Comparison of ENCODE assay signal across 10 cellular contexts in genomic region chr10:34696423-34696822, GRCh38.
DNase-seq lines count a peak whose midpoint lies in the region; ATAC-seq, FAIRE-seq and TF ChIP-seq lines count a peak whose summit lies in the region.
"Had no signal": no experiment of that assay in that cellular context is flagged by ENCODE, and none has a peak within 500 bp of the region (broad histone marks: within the 10 kb centered on the region; RNA-seq: fewer than 3 reads in every experiment).

No MANE protein-coding gene starts in this region.

- H3K4me1 Mint-ChIP-seq in activated CD8-positive, alpha-beta memory T cell treated with anti-CD3 and anti-CD28 coated beads, Interleukin-2, amount 10 ng/mL, durations not matched to agents 7 days and 5 days: peaks cover 7% of the 10 kb centered on the region
- peaks cover 35% of the 10 kb centered on the region for H3K4me1 Mint-ChIP-seq in WTC11
- H3K4me1 Mint-ChIP-seq: central memory CD8-positive, alpha-beta T cell had no signal

- peaks cover 3% of the 10 kb centered on the region for H3K27me3 Mint-ChIP-seq in activated CD8-positive, alpha-beta memory T cell treated with anti-CD3 and anti-CD28 coated beads, Interleukin-2, amount 10 ng/mL, durations not matched to agents 7 days and 5 days
- no peaks in the 10 kb centered on the region for H3K27me3 Mint-ChIP-seq in WTC11 (ENCODE audit: low read depth)

- H3K9me3 ChIP-seq in small intestine (ENCODE audit: control insufficient read depth, low read depth): no peaks in the 10 kb centered on the region
- H3K9me3 ChIP-seq: upper lobe of left lung had no signal

- H3K27ac ChIP-seq in RWPE1 (no peak overlapping the region), small intestine (ENCODE audit: low read depth in 1 of 2, low read length in 1 of 2) (no peak overlapping the region)

- H3K4me1 ChIP-seq in small intestine (ENCODE audit: control insufficient read depth in 2 of 2, insufficient read depth in 1 of 2, low read depth in 1 of 2, low read length in 1 of 2): peaks cover 0 to 5% of the 10 kb centered on the region in 2 donors

- no peak for DNase-seq in activated CD8-positive, alpha-beta memory T cell treated with anti-CD3 and anti-CD28 coated beads, Interleukin-2, amount 10 ng/mL, durations not matched to agents 7 days and 5 days
- DNase-seq in activated CD8-positive, alpha-beta memory T cell treated with anti-CD3 and anti-CD28 coated beads for 24 hours: no peak
- peak; percentile 70 for DNase-seq in RWPE1 (ENCODE audit: low spot score)
- peak; percentile 61 for DNase-seq in fibroblast of pulmonary artery (ENCODE audit: low read depth)
- DNase-seq in small intestine: peak; percentile 70
- no peak for DNase-seq in WTC11 (ENCODE audit: low spot score)
- DNase-seq in NCI-H128 (lab: John Stamatoyannopoulos, UW; ENCODE audit: unreplicated experiment): no peak
- no peak for DNase-seq in foreskin melanocyte

- no peaks in the 10 kb centered on the region for H3K36me3 ChIP-seq in small intestine (ENCODE audit: control insufficient read depth in 2 of 2, insufficient read depth in 2 of 2, low read length in 2 of 2)
- H3K36me3 ChIP-seq: upper lobe of left lung had no signal

- no peak overlapping the region for H3K27ac Mint-ChIP-seq in activated CD8-positive, alpha-beta memory T cell treated with anti-CD3 and anti-CD28 coated beads, Interleukin-2, amount 10 ng/mL, durations not matched to agents 7 days and 5 days
- H3K27ac Mint-ChIP-seq in WTC11: no peak overlapping the region

- peak; percentile 39 for ATAC-seq in activated CD8-positive, alpha-beta memory T cell treated with anti-CD3 and anti-CD28 coated beads, Interleukin-2, amount 10 ng/mL, durations not matched to agents 7 days and 5 days
- no peak for ATAC-seq in WTC11

- POLR2A ChIA-PET in RWPE1 (lab: Yijun Ruan, JAX; ENCODE audit: low non-redundant PET): no interaction called here
- POLR2A ChIA-PET in WTC11 (lab: Charles Lee): no interaction called here

- CTCF ChIA-PET in activated CD8-positive, alpha-beta memory T cell treated with anti-CD3 and anti-CD28 coated beads, Interleukin-2, amount 10 ng/mL, durations not matched to agents 7 days and 5 days (lab: Charles Lee): no interaction called here
- CTCF ChIA-PET in RWPE1 (lab: Yijun Ruan, JAX): no interaction called here
- CTCF ChIA-PET in WTC11 (lab: Charles Lee): no interaction called here

- H3K9me3 Mint-ChIP-seq in activated CD8-positive, alpha-beta memory T cell treated with anti-CD3 and anti-CD28 coated beads, Interleukin-2, amount 10 ng/mL, durations not matched to agents 7 days and 5 days (ENCODE audit: low read depth): no peaks in the 10 kb centered on the region
- H3K9me3 Mint-ChIP-seq in WTC11: peaks cover 2% of the 10 kb centered on the region; the same call in 1 of the 2 replicates
- H3K9me3 Mint-ChIP-seq: central memory CD8-positive, alpha-beta T cell had no signal

- H3K4me3 Mint-ChIP-seq in activated CD8-positive, alpha-beta memory T cell treated with anti-CD3 and anti-CD28 coated beads, Interleukin-2, amount 10 ng/mL, durations not matched to agents 7 days and 5 days: no peak overlapping the region
- H3K4me3 Mint-ChIP-seq in WTC11: no peak overlapping the region
- H3K4me3 Mint-ChIP-seq: central memory CD8-positive, alpha-beta T cell had no signal

- no peaks in the 10 kb centered on the region for H3K36me3 Mint-ChIP-seq in activated CD8-positive, alpha-beta memory T cell treated with anti-CD3 and anti-CD28 coated beads, Interleukin-2, amount 10 ng/mL, durations not matched to agents 7 days and 5 days
- peaks cover 17% of the 10 kb centered on the region for H3K36me3 Mint-ChIP-seq in WTC11

- FAIRE-seq in small intestine (lab: Jason Lieb, UNC): no peak

- TF ChIP-seq CTCF in RWPE1 (conservative IDR thresholded peaks at IDR 0.05; ENCODE audit: low read depth) (no peak), fibroblast of pulmonary artery (IDR thresholded peaks at IDR 0.05; ENCODE audit: low read length, missing control alignments) (no peak), WTC11 (IDR thresholded peaks at IDR 0.05) (no peak)

- WGBS in small intestine, 3 donors: 30 to 61% (median 41%) methylated on average over 2 of the region's 2 CpGs

- H3K27me3 ChIP-seq in small intestine (ENCODE audit: control insufficient read depth in 2 of 2, insufficient read depth in 2 of 2, low read length in 2 of 2): no peaks in the 10 kb centered on the region
- H3K27me3 ChIP-seq: upper lobe of left lung had no signal

- no peak overlapping the region for H3K4me3 ChIP-seq in fibroblast of pulmonary artery (replicated peaks; ENCODE audit: low read depth, low read length)
- H3K4me3 ChIP-seq in small intestine (ENCODE audit: low read depth in 1 of 2, low read length in 2 of 2): no peak overlapping the region
- H3K4me3 ChIP-seq: upper lobe of left lung had no signal

TF ChIP-seq in WTC11, 78 proteins besides CTCF, POLR2A, EP300 and RAD21 (continues in another document):
- no peak for TF ChIP-seq NR2C2 (CRISPR knock-in tag; IDR thresholded peaks at IDR 0.05)
- no peak for TF ChIP-seq NFYB (CRISPR knock-in tag; conservative IDR thresholded peaks at IDR 0.05; ENCODE audit: low read depth)
- no peak for TF ChIP-seq USF2 (CRISPR knock-in tag; IDR thresholded peaks at IDR 0.05)
- no peak for TF ChIP-seq ARID4B (CRISPR knock-in tag; IDR thresholded peaks at IDR 0.05; ENCODE audit: borderline replicate concordance)
- no peak for TF ChIP-seq ZSCAN18 (CRISPR knock-in tag; IDR thresholded peaks at IDR 0.05)
- no peak for TF ChIP-seq TEAD4 (CRISPR knock-in tag; IDR thresholded peaks at IDR 0.05)
- no peak for TF ChIP-seq OVOL2 (CRISPR knock-in tag; IDR thresholded peaks at IDR 0.05; ENCODE audit: borderline replicate concordance)

Comparison
In these comparisons a context has a peak if more than half of its experiments do, and no peak if none do; other contexts are left out.
1. DNase-seq: peak in RWPE1 (single experiment), fibroblast of pulmonary artery (single experiment) and small intestine (single experiment); none in activated CD8-positive, alpha-beta memory T cell treated with anti-CD3 and anti-CD28 coated beads, Interleukin-2, amount 10 ng/mL, durations not matched to agents 7 days and 5 days (single experiment), activated CD8-positive, alpha-beta memory T cell treated with anti-CD3 and anti-CD28 coated beads for 24 hours (single experiment), WTC11 (single experiment), NCI-H128 (single experiment) and foreskin melanocyte (single experiment).